ENCODE assay signal across 8 cellular contexts in the genomic region with DNA sequence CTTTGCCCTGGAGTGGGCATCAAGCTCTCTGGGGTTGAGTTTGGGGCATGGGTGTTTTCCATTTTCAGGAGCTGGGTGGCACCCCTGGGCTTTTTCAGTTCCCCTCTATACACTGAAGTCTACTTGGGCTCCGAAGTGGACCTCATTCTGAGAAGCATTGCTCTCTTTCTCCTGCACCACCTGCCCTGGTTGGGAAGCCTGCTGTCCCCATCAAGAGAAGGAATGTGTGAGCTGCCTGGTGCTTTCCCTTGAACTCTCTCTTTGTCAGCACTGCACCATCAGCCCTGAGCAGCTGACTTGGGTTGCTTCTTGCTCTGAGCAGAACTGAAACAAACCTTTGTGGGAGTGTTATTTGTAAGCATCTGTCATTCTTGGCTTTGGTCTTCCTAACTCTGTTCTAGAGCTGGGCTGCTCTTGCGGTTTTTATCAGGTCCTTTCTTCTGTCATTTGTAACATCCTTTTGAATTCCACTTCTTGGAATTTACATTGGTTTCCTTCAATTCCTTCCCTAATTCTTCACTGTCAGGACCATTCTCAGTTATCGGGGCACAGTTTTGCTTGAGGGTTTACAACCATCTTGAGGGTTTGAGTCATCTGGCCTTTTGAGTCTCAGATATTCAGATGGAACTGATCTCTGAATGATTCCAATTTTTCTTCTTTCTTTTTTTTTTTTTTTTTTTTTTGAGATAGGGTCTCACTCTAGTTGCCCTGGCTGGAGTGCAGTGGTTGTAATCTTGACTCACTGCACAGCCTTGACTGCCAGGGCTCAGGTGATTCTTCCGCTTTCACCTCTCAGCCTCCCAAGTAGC. TPM values are rescaled to one million over a fixed set of nuclear protein-coding genes. Genes with fewer than 3 reads are reported as not detected.
DNase-seq lines count a peak whose midpoint lies in the region; ATAC-seq and TF ChIP-seq lines count a peak whose summit lies in the region.

No MANE protein-coding gene starts in this region.

- ATAC-seq in HG03066 (IDR thresholded peaks at IDR 0.05; ENCODE audit: low read depth, unreplicated experiment) (peak; percentile 81), heart right ventricle (no peak)

- peaks cover 10 to 71% (median 53%) of the 10 kb centered on the region in 9 donors for H3K4me1 ChIP-seq in heart right ventricle

- intact Hi-C loops in heart right ventricle (cut with DNase I) = loop anchor here in 1 of 10 donors (5.0 kb wide), 1 partner anchor 39 kb away; no protein-coding TSS in a partner anchor

- H3K9me3 Mint-ChIP-seq in activated CD4-positive, alpha-beta T cell treated with anti-CD3 and anti-CD28 coated beads, Interleukin-2, amount 10 ng/mL, durations not matched to agents 7 days and 5 days = no peaks in the 10 kb centered on the region

- peaks cover 20% of the 10 kb centered on the region for H3K36me3 Mint-ChIP-seq in activated CD4-positive, alpha-beta T cell treated with anti-CD3 and anti-CD28 coated beads, Interleukin-2, amount 10 ng/mL, durations not matched to agents 7 days and 5 days (ENCODE audit: low read depth)

- H3K36me3 ChIP-seq in heart right ventricle = peaks cover 0 to 30% (median 3%) of the 10 kb centered on the region in 9 donors

- H3K27me3 Mint-ChIP-seq in activated CD4-positive, alpha-beta T cell treated with anti-CD3 and anti-CD28 coated beads, Interleukin-2, amount 10 ng/mL, durations not matched to agents 7 days and 5 days = no peaks in the 10 kb centered on the region

- H3K4me3 Mint-ChIP-seq in activated CD4-positive, alpha-beta T cell treated with anti-CD3 and anti-CD28 coated beads, Interleukin-2, amount 10 ng/mL, durations not matched to agents 7 days and 5 days = no peak overlapping the region

- peak overlapping the region in 1 of 10 donors; percentile 21 for H3K27ac ChIP-seq in heart right ventricle

- H3K27ac Mint-ChIP-seq in activated CD4-positive, alpha-beta T cell treated with anti-CD3 and anti-CD28 coated beads, Interleukin-2, amount 10 ng/mL, durations not matched to agents 7 days and 5 days = peak overlapping the region; percentile 78

- CTCF ChIA-PET in activated CD4-positive, alpha-beta T cell treated with anti-CD3 and anti-CD28 coated beads, Interleukin-2, amount 10 ng/mL, durations not matched to agents 7 days and 5 days (lab: Charles Lee) = interaction anchor here (1.2 to 1.8 kb wide), 2 partner anchors 12 to 58 kb away, joined by 7 to 11 read pairs; no protein-coding TSS in a partner anchor

- no peaks in the 10 kb centered on the region for H3K27me3 ChIP-seq in heart right ventricle

- peaks cover 50% of the 10 kb centered on the region for H3K4me1 Mint-ChIP-seq in activated CD4-positive, alpha-beta T cell treated with anti-CD3 and anti-CD28 coated beads, Interleukin-2, amount 10 ng/mL, durations not matched to agents 7 days and 5 days

- no peaks in the 10 kb centered on the region for H3K9me3 ChIP-seq in heart right ventricle

- POLR2A ChIA-PET in activated CD4-positive, alpha-beta T cell treated with anti-CD3 and anti-CD28 coated beads, Interleukin-2, amount 10 ng/mL, durations not matched to agents 7 days and 5 days (lab: Charles Lee) = interaction anchor here (0.5 to 1.0 kb wide), 2 partner anchors 8 to 22 kb away, joined by 3 read pairs; no protein-coding TSS in a partner anchor

- WGBS in heart right ventricle, 2 donors = 74 to 79% methylated on average over 4 of the region's 4 CpGs

- DNase-seq in stimulated activated naive CD4-positive, alpha-beta T cell treated with Interleukin-2 at 50 U/mL for 16 hours (lab: John Stamatoyannopoulos, UW) = peak; percentile 47
- no peak for DNase-seq in stimulated activated naive CD4-positive, alpha-beta T cell (lab: John Stamatoyannopoulos, UW)
- peak; percentile 52 for DNase-seq in activated CD4-positive, alpha-beta T cell treated with anti-CD3 and anti-CD28 coated beads, Interleukin-2, amount 10 ng/mL, durations not matched to agents 7 days and 5 days
- DNase-seq in iris pigment epithelial cell (ENCODE audit: low read depth) = peak; percentile 45
- no peak for DNase-seq in DMS79 (lab: John Stamatoyannopoulos, UW)
- DNase-seq in DMS153 treated with DMSO at 0.1 percent for 48 hours (lab: John Stamatoyannopoulos, UW; ENCODE audit: unreplicated experiment) = no peak
- no peak for DNase-seq in heart right ventricle

- no peak for TF ChIP-seq CTCF in heart right ventricle (IDR thresholded peaks at IDR 0.05)

- H3K4me3 ChIP-seq in heart right ventricle = no peak overlapping the region

RNA-seq across cellular contexts. Expression of a gene that starts 20.5 kb away (rescaled TPM):
- 10 to 100 TPM; 64.6 to 79.1 TPM for total RNA-seq in activated CD4-positive, alpha-beta T cell treated with anti-CD3 and anti-CD28 coated beads, Interleukin-2, amount 10 ng/mL, durations not matched to agents 7 days and 5 days
- 10 to 100 TPM; 43.1 to 61.3 (median 49.5) TPM for total RNA-seq in heart right ventricle
- polyA plus RNA-seq in heart right ventricle = 10 to 100 TPM; 52.1 to 63.6 TPM

RNA-seq across cellular contexts. Expression of a gene that starts 36.7 kb away (rescaled TPM):
- total RNA-seq in activated CD4-positive, alpha-beta T cell treated with anti-CD3 and anti-CD28 coated beads, Interleukin-2, amount 10 ng/mL, durations not matched to agents 7 days and 5 days = under 1 TPM in 1 of 2 experiments, not detected in 1; 0.92 TPM
- under 1 TPM in 6 of 10 donors, not detected in 4; 0.05 to 0.32 (median 0.14) TPM for total RNA-seq in heart right ventricle
- not detected for polyA plus RNA-seq in heart right ventricle

RNA-seq across cellular contexts. Expression of a gene that starts 41.8 kb away (rescaled TPM):
- total RNA-seq in activated CD4-positive, alpha-beta T cell treated with anti-CD3 and anti-CD28 coated beads, Interleukin-2, amount 10 ng/mL, durations not matched to agents 7 days and 5 days = 10 to 100 TPM; 30.3 to 39.9 TPM
- 1 to 10 TPM; 2.3 to 6.1 (median 4.0) TPM for total RNA-seq in heart right ventricle
- polyA plus RNA-seq in heart right ventricle = 10 to 100 TPM; 12.7 to 26.4 TPM

RNA-seq across cellular contexts. Expression of a gene that starts 44.6 kb away (rescaled TPM):
- under 1 TPM; 0.42 to 0.97 TPM for total RNA-seq in activated CD4-positive, alpha-beta T cell treated with anti-CD3 and anti-CD28 coated beads, Interleukin-2, amount 10 ng/mL, durations not matched to agents 7 days and 5 days
- under 1 TPM in 6 of 10 donors, not detected in 4; 0.11 to 0.35 (median 0.28) TPM for total RNA-seq in heart right ventricle
- 1 to 10 TPM in 1 of 2 donors, under 1 TPM in 1; 0.19 to 1.2 TPM for polyA plus RNA-seq in heart right ventricle

RNA-seq across cellular contexts. Expression of a gene that starts 54.1 kb away (rescaled TPM):
- 10 to 100 TPM; 39.7 to 59.4 TPM for total RNA-seq in activated CD4-positive, alpha-beta T cell treated with anti-CD3 and anti-CD28 coated beads, Interleukin-2, amount 10 ng/mL, durations not matched to agents 7 days and 5 days
- total RNA-seq in heart right ventricle = 10 to 100 TPM; 10.8 to 41.0 (median 18.2) TPM
- 100 to 1,000 TPM in 1 of 2 donors, 10 to 100 TPM in 1; 17.6 to 325 TPM for polyA plus RNA-seq in heart right ventricle

Comparison
In these comparisons a context has a peak if more than half of its experiments do, and no peak if none do; other contexts are left out.
1. DNase-seq: peak in stimulated activated naive CD4-positive, alpha-beta T cell treated with Interleukin-2 at 50 U/mL for 16 hours (single experiment), activated CD4-positive, alpha-beta T cell treated with anti-CD3 and anti-CD28 coated beads, Interleukin-2, amount 10 ng/mL, durations not matched to agents 7 days and 5 days (single experiment) and iris pigment epithelial cell (single experiment); none in stimulated activated naive CD4-positive, alpha-beta T cell (0 of 6), DMS79 (single experiment), DMS153 treated with DMSO at 0.1 percent for 48 hours (single experiment) and heart right ventricle (0 of 2).
2. RNA of a gene that starts 41.8 kb away (total RNA-seq): 30.3 to 39.9 TPM in activated CD4-positive, alpha-beta T cell treated with anti-CD3 and anti-CD28 coated beads, Interleukin-2, amount 10 ng/mL, durations not matched to agents 7 days and 5 days; 2.3 to 6.1 TPM in heart right ventricle; every median in the first group is over 4 times any median in the second.